Comparison of ENCODE assay signal across 16 cellular contexts in the genomic region with DNA sequence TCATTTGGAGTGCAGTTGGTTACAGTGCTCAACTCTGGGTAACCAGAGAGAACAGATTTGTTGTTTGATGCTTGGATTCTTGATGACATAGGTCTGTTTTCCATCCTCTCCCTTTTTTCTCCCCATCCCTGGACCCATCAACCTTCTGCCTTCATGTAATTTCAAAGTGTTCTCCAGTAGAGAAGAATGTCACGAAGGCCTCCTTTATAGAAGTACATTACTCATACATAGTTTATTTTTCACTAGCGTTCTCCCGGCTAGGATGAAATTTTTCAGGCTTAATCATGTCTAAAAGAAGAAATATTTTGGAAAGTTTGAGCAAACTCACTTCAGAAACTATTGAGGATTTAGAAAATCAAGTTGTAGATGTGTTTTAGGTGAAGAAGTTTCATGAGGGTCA. TPM values are rescaled to one million over a fixed set of nuclear protein-coding genes. Genes with fewer than 3 reads are reported as not detected.
DNase-seq lines count a peak whose midpoint lies in the region; ATAC-seq and TF ChIP-seq lines count a peak whose summit lies in the region.
"Had no signal": no experiment of that assay in that cellular context is flagged by ENCODE, and none has a peak within 500 bp of the region (broad histone marks: within the 10 kb centered on the region; RNA-seq: fewer than 3 reads in every experiment).

No MANE protein-coding gene starts in this region.

- peaks cover 0 to 4% (median 0%) of the 10 kb centered on the region in 5 donors for H3K27me3 ChIP-seq in subcutaneous abdominal adipose tissue (ENCODE audit: control insufficient read depth in 5 of 5, insufficient read depth in 4 of 5, low read length in 5 of 5)
- no peaks in the 10 kb centered on the region for H3K27me3 ChIP-seq in adrenal gland
- H3K27me3 ChIP-seq: gastrocnemius medialis had no signal

- ATAC-seq in HG03571 (IDR thresholded peaks at IDR 0.05; ENCODE audit: unreplicated experiment): no peak
- ATAC-seq: gastrocnemius medialis had no signal

- intact Hi-C loops in adrenal gland (cut with DNase I): no loop called here

- no peak for TF ChIP-seq CTCF in WI38 (IDR thresholded peaks at IDR 0.05; ENCODE audit: low read depth, low read length)
- no peak for TF ChIP-seq CTCF in fibroblast of the aortic adventitia (IDR thresholded peaks at IDR 0.05; ENCODE audit: insufficient read depth, low read length)
- no peak for TF ChIP-seq CTCF in adrenal gland (IDR thresholded peaks at IDR 0.05)

- peaks cover 0 to 3% (median 0%) of the 10 kb centered on the region in 5 donors for H3K9me3 ChIP-seq in subcutaneous abdominal adipose tissue (ENCODE audit: control insufficient read depth in 5 of 5, low read length in 5 of 5)
- no peaks in the 10 kb centered on the region for H3K9me3 ChIP-seq in adrenal gland (replicated peaks in 1 of 3)
- H3K9me3 ChIP-seq: gastrocnemius medialis had no signal

- WGBS in adrenal gland, 4 donors: 50 to 62% (median 54%) methylated on average over 3 of the region's 3 CpGs

- no peaks in the 10 kb centered on the region for H3K4me1 ChIP-seq in subcutaneous abdominal adipose tissue (ENCODE audit: control insufficient read depth in 5 of 5, insufficient read depth in 5 of 5, low read length in 5 of 5)
- peaks cover 17 to 41% of the 10 kb centered on the region in 2 donors for H3K4me1 ChIP-seq in adrenal gland (replicated peaks in 1 of 2)
- H3K4me1 ChIP-seq: gastrocnemius medialis, parathyroid adenoma had no signal

- no peak for TF ChIP-seq POLR2A in adrenal gland (IDR thresholded peaks at IDR 0.05)

- DNase-seq in GM03348 (ENCODE audit: low spot score): peak; percentile 51
- DNase-seq in fibroblast of the aortic adventitia (ENCODE audit: low read depth): peak; percentile 88
- DNase-seq in stimulated activated naive CD4-positive, alpha-beta T cell treated with Interleukin-2 at 50 U/mL for 16 hours (lab: John Stamatoyannopoulos, UW): no peak
- no peak for DNase-seq in SIG-M5 (lab: John Stamatoyannopoulos, UW)
- DNase-seq in adrenal gland: no peak
- DNase-seq: activated B cell treated with CpG ODN at 0.5 μM for 24 hours; activated naive CD8-positive, alpha-beta T cell treated with anti-CD3 and anti-CD28 coated beads, Interleukin-2, amount 10 ng/mL, durations not matched to agents 7 days and 5 days; CD8-positive, alpha-beta memory T cell; dorsolateral prefrontal cortex; gastrocnemius medialis; midbrain; stimulated activated CD4-positive, alpha-beta T cell treated with anti-CD3 and anti-CD28 coated beads, Interleukin-1b, Interleukin-23, amount 100 ng/mL, for 48 hours had no signal

- H3K36me3 ChIP-seq in subcutaneous abdominal adipose tissue (ENCODE audit: control insufficient read depth in 5 of 5, insufficient read depth in 5 of 5, low read length in 5 of 5): no peaks in the 10 kb centered on the region
- no peaks in the 10 kb centered on the region for H3K36me3 ChIP-seq in adrenal gland (replicated peaks in 1 of 2)
- H3K36me3 ChIP-seq: gastrocnemius medialis had no signal

- H3K4me3 ChIP-seq in WI38 (ENCODE audit: low read depth, low read length) (peak overlapping the region; percentile 38), fibroblast of the aortic adventitia (ENCODE audit: low read depth, low read length) (no peak overlapping the region), subcutaneous abdominal adipose tissue (ENCODE audit: low read depth in 1 of 5, low read length in 5 of 5) (no peak overlapping the region), adrenal gland (no peak overlapping the region)
- H3K4me3 ChIP-seq: dorsolateral prefrontal cortex, gastrocnemius medialis had no signal

- H3K9ac ChIP-seq in subcutaneous abdominal adipose tissue (ENCODE audit: low read length in 5 of 5): no peak overlapping the region
- H3K9ac ChIP-seq: parathyroid adenoma had no signal

- peak overlapping the region; percentile 21 for H3K27ac ChIP-seq in subcutaneous abdominal adipose tissue (ENCODE audit: low read depth, low read length)
- peak overlapping the region in 2 of 5 donors; percentile 36 to 75 for H3K27ac ChIP-seq in adrenal gland
- H3K27ac ChIP-seq: dorsolateral prefrontal cortex, gastrocnemius medialis, parathyroid adenoma had no signal

RNA-seq across cellular contexts. Expression of a gene that starts 20.9 kb away (rescaled TPM):
- total RNA-seq in fibroblast of the aortic adventitia (ENCODE audit: low replicate concordance) (48.5 and 73.0 TPM in 2 replicates), adrenal gland (100 to 1,000 TPM in 2 of 8 donors, 10 to 100 TPM in 6; 46.4 to 122 (median 60.4) TPM)
- 10 to 100 TPM; 15.9 to 48.3 (median 17.2) TPM for polyA plus RNA-seq in adrenal gland

Comparison
In these comparisons a context has a peak if more than half of its experiments do, and no peak if none do; other contexts are left out.
1. DNase-seq: peak in GM03348 (single experiment) and fibroblast of the aortic adventitia (single experiment); none in stimulated activated naive CD4-positive, alpha-beta T cell treated with Interleukin-2 at 50 U/mL for 16 hours (single experiment), SIG-M5 (single experiment) and adrenal gland (0 of 7).